In the genomic region with DNA sequence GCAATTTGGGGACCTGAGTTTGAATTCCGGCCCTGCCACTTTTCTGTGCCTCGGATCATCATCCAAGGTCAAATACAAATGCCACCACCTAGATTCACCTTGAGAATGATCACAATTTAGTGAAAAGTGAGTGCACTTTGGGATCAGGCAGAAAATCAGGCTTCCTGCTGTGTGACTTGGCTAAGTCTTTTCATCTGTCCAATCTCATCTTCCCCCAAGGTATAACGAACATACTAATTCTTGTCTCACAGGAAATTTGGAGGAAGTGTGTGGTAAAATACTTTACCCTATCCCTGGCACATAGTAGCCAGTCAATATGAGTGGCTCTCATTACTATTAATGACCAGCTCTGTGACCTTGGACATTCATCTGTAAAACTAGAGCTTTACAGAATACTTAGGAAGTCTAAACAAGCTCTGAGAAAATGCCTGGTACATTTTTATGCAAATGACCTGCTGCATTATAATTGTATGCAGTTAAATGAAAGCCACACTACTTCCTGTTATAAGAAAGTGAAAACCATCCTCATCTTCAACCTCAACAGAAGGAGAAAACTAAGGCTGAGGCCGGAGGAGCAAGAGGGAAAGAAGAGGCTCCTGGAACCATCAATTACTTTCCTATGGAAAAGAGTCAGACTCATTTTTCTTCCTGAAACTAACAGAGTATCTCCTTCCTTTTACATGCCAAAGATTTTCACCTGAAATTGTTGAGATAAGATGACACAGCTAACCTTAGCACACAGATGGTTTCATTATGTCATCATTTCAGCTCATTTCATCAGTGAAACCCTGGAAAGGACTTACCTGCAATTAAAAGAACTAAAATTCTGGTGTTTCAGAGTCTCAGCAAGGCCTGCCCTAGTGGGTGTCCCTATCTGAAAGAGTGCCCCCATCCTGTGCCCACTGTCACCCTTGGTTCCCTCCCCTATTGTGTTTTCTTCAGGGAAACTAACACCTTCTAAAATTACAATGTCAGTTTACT, we compare ENCODE assay signal across 14 cellular contexts. TPM values are rescaled to one million over a fixed set of nuclear protein-coding genes. Genes with fewer than 3 reads are reported as not detected.
A peak's percentile ranks its signal among the peaks of the same experiment; 100 is the strongest.
DNase-seq lines count a peak whose midpoint lies in the region; ATAC-seq and TF ChIP-seq lines count a peak whose summit lies in the region.
"Had no signal": no experiment of that assay in that cellular context is flagged by ENCODE, and none has a peak within 500 bp of the region (broad histone marks: within the 10 kb centered on the region; RNA-seq: fewer than 3 reads in every experiment).

No MANE protein-coding gene starts in this region.

- DNase-seq in activated T-cell treated with anti-CD3 and anti-CD28 coated beads, Interleukin-2, amount 50 U/mL, for 24 hours = no peak
- no peak for DNase-seq in activated T-cell treated with anti-CD3 and anti-CD28 coated beads for 4 hours
- peak; percentile 12 for DNase-seq in NCI-H460 (ENCODE audit: extremely low read depth, low read depth)
- DNase-seq in trophoblast cell = peak; percentile 8 to 82
- DNase-seq in esophagus squamous epithelium (lab: John Stamatoyannopoulos, UW) = no peak
- no peak for DNase-seq in UCSD-AML1 (lab: John Stamatoyannopoulos, UW; ENCODE audit: unreplicated experiment)
- DNase-seq: NCI-H1436 treated with DMSO at 0.1 percent for 48 hours had no signal

- no peak overlapping the region for H3K4me3 Mint-ChIP-seq in activated T-cell treated with anti-CD3 and anti-CD28 coated beads, Interleukin-2, amount 50 U/mL, for 24 hours

- no peak overlapping the region for H2BK12ac ChIP-seq in trophoblast cell (ENCODE audit: low read length)

- no peak overlapping the region for H3K14ac ChIP-seq in trophoblast cell (ENCODE audit: low read length)

- H3K79me1 ChIP-seq in trophoblast cell (ENCODE audit: low read length) = no peaks in the 10 kb centered on the region

- no peak overlapping the region for H3K4me2 ChIP-seq in trophoblast cell (ENCODE audit: low read length)

- H4K91ac ChIP-seq in trophoblast cell (ENCODE audit: low read depth, low read length) = no peak overlapping the region

- H3K9me3 ChIP-seq in trophoblast cell (ENCODE audit: insufficient read depth, low read depth, low read length) (no peaks in the 10 kb centered on the region), esophagus squamous epithelium (no peaks in the 10 kb centered on the region)
- H3K9me3 ChIP-seq: suprapubic skin had no signal

- no peaks in the 10 kb centered on the region for H3K27me3 ChIP-seq in trophoblast cell (ENCODE audit: insufficient read depth, low read length)
- no peaks in the 10 kb centered on the region for H3K27me3 ChIP-seq in esophagus squamous epithelium
- H3K27me3 ChIP-seq: suprapubic skin had no signal

- no peak overlapping the region for H2BK5ac ChIP-seq in trophoblast cell (ENCODE audit: low read depth, low read length, poor library complexity)

- H3K79me2 ChIP-seq in trophoblast cell (ENCODE audit: control insufficient read depth, insufficient read depth, low read length, poor library complexity) = no peaks in the 10 kb centered on the region

- H2AK5ac ChIP-seq in trophoblast cell (ENCODE audit: low read length) = no peak overlapping the region

- H3K27ac ChIP-seq in trophoblast cell (ENCODE audit: low read depth, low read length) = no peak overlapping the region
- H3K27ac ChIP-seq in esophagus squamous epithelium = no peak overlapping the region
- H3K27ac ChIP-seq: suprapubic skin had no signal

- H3K18ac ChIP-seq in trophoblast cell (ENCODE audit: low read length) = no peak overlapping the region

- H3K36me3 ChIP-seq in trophoblast cell (ENCODE audit: control insufficient read depth in 1 of 2, insufficient read depth in 2 of 2, low read length in 2 of 2) (no peaks in the 10 kb centered on the region), esophagus squamous epithelium (no peaks in the 10 kb centered on the region)
- H3K36me3 ChIP-seq: suprapubic skin had no signal

- no peak overlapping the region for H3K23ac ChIP-seq in trophoblast cell (ENCODE audit: low read length)

- WGBS in trophoblast cell (ENCODE audit: extremely low coverage, insufficient coverage, insufficient read length) = no CpG with 5 or more reads among the region's 4 CpGs
- 59 to 66% methylated on average over 4 of the region's 4 CpGs for WGBS in esophagus squamous epithelium, 2 donors

- ATAC-seq in GM21423 (IDR thresholded peaks at IDR 0.05; ENCODE audit: unreplicated experiment) (peak; percentile 67), HG02870 (IDR thresholded peaks at IDR 0.05; ENCODE audit: unreplicated experiment) (no peak)

- TF ChIP-seq POLR2A in esophagus squamous epithelium (IDR thresholded peaks at IDR 0.05) = no peak

- H3K4me3 ChIP-seq in trophoblast cell (ENCODE audit: low read depth, low read length) (no peak overlapping the region), esophagus squamous epithelium (no peak overlapping the region)
- H3K4me3 ChIP-seq: suprapubic skin had no signal

- intact Hi-C loops in esophagus squamous epithelium (cut with DNase I) = no loop called here

- H3K4ac ChIP-seq in trophoblast cell (ENCODE audit: low read depth, low read length) = no peak overlapping the region

- H4K8ac ChIP-seq in trophoblast cell (ENCODE audit: low read depth, low read length) = no peak overlapping the region

- no peak overlapping the region for H4K12ac ChIP-seq in trophoblast cell (ENCODE audit: low read depth, low read length)

- no peak overlapping the region for H2BK120ac ChIP-seq in trophoblast cell (ENCODE audit: insufficient read depth, low read length, poor library complexity)

- no peak overlapping the region for H2AFZ ChIP-seq in trophoblast cell (ENCODE audit: insufficient read depth, low read length, poor library complexity)

- H3K4me1 Mint-ChIP-seq in activated T-cell treated with anti-CD3 and anti-CD28 coated beads, Interleukin-2, amount 50 U/mL, for 24 hours (ENCODE audit: low read depth) = peaks cover 55% of the 10 kb centered on the region

- H3K27ac Mint-ChIP-seq in activated T-cell treated with anti-CD3 and anti-CD28 coated beads, Interleukin-2, amount 50 U/mL, for 24 hours = peak overlapping the region; percentile 32

- no peaks in the 10 kb centered on the region for H3K36me3 Mint-ChIP-seq in activated T-cell treated with anti-CD3 and anti-CD28 coated beads, Interleukin-2, amount 50 U/mL, for 24 hours (ENCODE audit: low read depth)

- H3K4me1 ChIP-seq in trophoblast cell (ENCODE audit: control insufficient read depth in 1 of 2, insufficient read depth in 2 of 2, low read length in 2 of 2) (no peaks in the 10 kb centered on the region), esophagus squamous epithelium (no peaks in the 10 kb centered on the region)
- H3K4me1 ChIP-seq: suprapubic skin had no signal

- H3K9me3 Mint-ChIP-seq in activated T-cell treated with anti-CD3 and anti-CD28 coated beads, Interleukin-2, amount 50 U/mL, for 24 hours = no peaks in the 10 kb centered on the region

- no peaks in the 10 kb centered on the region for H3K27me3 Mint-ChIP-seq in activated T-cell treated with anti-CD3 and anti-CD28 coated beads, Interleukin-2, amount 50 U/mL, for 24 hours

- TF ChIP-seq CTCF in esophagus squamous epithelium (IDR thresholded peaks at IDR 0.05) = no peak

- no peak overlapping the region for H3K9ac ChIP-seq in trophoblast cell (ENCODE audit: low read length)

RNA-seq across cellular contexts. Expression of a gene that starts 32.6 kb away (rescaled TPM):
- not detected in 2 replicates for total RNA-seq in NCI-H460 (2014; rRNA removed; shearing (Covaris generic))
- polyA plus RNA-seq in NCI-H460 (2014; cell fraction: nucleus; rRNA removed) = 0.04 TPM in 1 of 2 replicates, not detected in the other
- polyA plus RNA-seq in trophoblast cell (2013) = 0.07 and 0.22 TPM in 2 replicates
- not detected for total RNA-seq in esophagus squamous epithelium
- total RNA-seq: endothelial cell of umbilical vein; G401; pulmonary artery endothelial cell; suprapubic skin; T-helper 1 cell treated with Interleukin-12 subunit alpha and Interleukin-12 subunit beta and Interleukin-4 antibody, amounts not matched to agents 30 ng/mL and 1 ng/mL, for 36 hours had no signal
- polyA plus RNA-seq: endothelial cell of umbilical vein had no signal

Comparison
In these comparisons a context has a peak if more than half of its experiments do, and no peak if none do; other contexts are left out.
1. DNase-seq: peak in NCI-H460 (single experiment) and trophoblast cell (2 of 2); none in activated T-cell treated with anti-CD3 and anti-CD28 coated beads, Interleukin-2, amount 50 U/mL, for 24 hours (single experiment), activated T-cell treated with anti-CD3 and anti-CD28 coated beads for 4 hours (single experiment), esophagus squamous epithelium (single experiment) and UCSD-AML1 (single experiment).